Comparison of ENCODE assay signal across 4 cellular contexts in genomic region chr5:178019379-178020030, GRCh38. TPM values are rescaled to one million over a fixed set of nuclear protein-coding genes. Genes with fewer than 3 reads are reported as not detected.
"Had no signal": no experiment of that assay in that cellular context is flagged by ENCODE, and none has a peak within 500 bp of the region (broad histone marks: within the 10 kb centered on the region; RNA-seq: fewer than 3 reads in every experiment).

No MANE protein-coding gene starts in this region.

RNA-seq across cellular contexts. Expression of gene PROP1, which starts 23.5 kb away (rescaled TPM):
- total RNA-seq: LHCN-M2, M059J, MCF 10A, NCI-H460 had no signal
